ENCODE assay signal across 7 cellular contexts in genomic region chr17:47742319-47743181, GRCh38. TPM values are rescaled to one million over a fixed set of nuclear protein-coding genes. Genes with fewer than 3 reads are reported as not detected.
DNase-seq lines count a peak whose midpoint lies in the region; ATAC-seq, FAIRE-seq and TF ChIP-seq lines count a peak whose summit lies in the region.

No MANE protein-coding gene starts in this region.

- H3K9me3 ChIP-seq in NT2/D1 (ENCODE audit: insufficient read depth, low read length) = no peaks in the 10 kb centered on the region

- no peaks in the 10 kb centered on the region for H3K9me3 Mint-ChIP-seq in activated naive CD8-positive, alpha-beta T cell treated with anti-CD3 and anti-CD28 coated beads for 36 hours

- peak; percentile 38 for DNase-seq in GM12892 (ENCODE audit: insufficient read length)
- DNase-seq in NT2/D1 (ENCODE audit: low read depth, low spot score) = peak; percentile 28
- peak; percentile 57 for DNase-seq in activated naive CD8-positive, alpha-beta T cell treated with anti-CD3 and anti-CD28 coated beads for 36 hours
- peak; percentile 85 for DNase-seq in mesenteric fat pad (ENCODE audit: low spot score)
- no peak for DNase-seq in GM03348 (ENCODE audit: low spot score)
- no peak for DNase-seq in AML-193 (lab: John Stamatoyannopoulos, UW)

- peak overlapping the region; percentile 18 for H3K27ac Mint-ChIP-seq in activated naive CD8-positive, alpha-beta T cell treated with anti-CD3 and anti-CD28 coated beads for 36 hours

- no peaks in the 10 kb centered on the region for H3K27me3 Mint-ChIP-seq in activated naive CD8-positive, alpha-beta T cell treated with anti-CD3 and anti-CD28 coated beads for 36 hours

- peaks cover 76% of the 10 kb centered on the region for H3K36me3 Mint-ChIP-seq in activated naive CD8-positive, alpha-beta T cell treated with anti-CD3 and anti-CD28 coated beads for 36 hours

- no peak for ATAC-seq in HG02610 (IDR thresholded peaks at IDR 0.05; ENCODE audit: unreplicated experiment)

- TF ChIP-seq POLR2A in GM12892 (IDR thresholded peaks at IDR 0.05; ENCODE audit: low read depth, low read length) = no peak

- no peak for FAIRE-seq in GM12892 (lab: Jason Lieb, UNC)

- H3K9ac ChIP-seq in NT2/D1 (ENCODE audit: insufficient read length, low read depth) = peak overlapping the region; percentile 17

- no peaks in the 10 kb centered on the region for H3K36me3 ChIP-seq in NT2/D1 (ENCODE audit: insufficient read depth, insufficient read length, low read length)

- no peak overlapping the region for H3K4me3 ChIP-seq in NT2/D1 (ENCODE audit: insufficient read length, low read depth)

- H3K4me1 ChIP-seq in NT2/D1 (ENCODE audit: insufficient read depth, insufficient read length) = no peaks in the 10 kb centered on the region

- H3K4me1 Mint-ChIP-seq in activated naive CD8-positive, alpha-beta T cell treated with anti-CD3 and anti-CD28 coated beads for 36 hours = peaks cover 48% of the 10 kb centered on the region

- peaks cover 2% of the 10 kb centered on the region for H3K27me3 ChIP-seq in NT2/D1 (ENCODE audit: insufficient read depth, insufficient read length)

- peak overlapping the region; percentile 32 for H3K4me3 Mint-ChIP-seq in activated naive CD8-positive, alpha-beta T cell treated with anti-CD3 and anti-CD28 coated beads for 36 hours

RNA-seq across cellular contexts. Expression of gene TBX21, which starts 9.5 kb away (rescaled TPM):
- not detected for polyA plus RNA-seq in GM12892 (2012; ENCODE audit: missing spikeins)
- 10 to 100 TPM; 61.7 to 61.9 TPM for total RNA-seq in activated naive CD8-positive, alpha-beta T cell treated with anti-CD3 and anti-CD28 coated beads for 36 hours
- total RNA-seq in mesenteric fat pad = 0.35 TPM

RNA-seq across cellular contexts. Expression of gene TBKBP1, which starts 48.6 kb away (rescaled TPM):
- 0.59 TPM for polyA plus RNA-seq in GM12892 (2012; ENCODE audit: missing spikeins)
- 10 to 100 TPM; 11.7 to 11.9 TPM for total RNA-seq in activated naive CD8-positive, alpha-beta T cell treated with anti-CD3 and anti-CD28 coated beads for 36 hours
- 21.7 TPM for total RNA-seq in mesenteric fat pad

Comparison
In these comparisons a context has a peak if more than half of its experiments do, and no peak if none do; other contexts are left out.
1. DNase-seq: peak in GM12892 (single experiment), NT2/D1 (single experiment), activated naive CD8-positive, alpha-beta T cell treated with anti-CD3 and anti-CD28 coated beads for 36 hours (single experiment) and mesenteric fat pad (single experiment); none in GM03348 (single experiment) and AML-193 (0 of 2).
2. RNA of gene TBX21, which starts 9.5 kb away (total RNA-seq): 61.7 to 61.9 TPM in activated naive CD8-positive, alpha-beta T cell treated with anti-CD3 and anti-CD28 coated beads for 36 hours; 0.35 TPM in mesenteric fat pad (single experiment); every median in the first group is over 10 times any median in the second.